In the genomic region with DNA sequence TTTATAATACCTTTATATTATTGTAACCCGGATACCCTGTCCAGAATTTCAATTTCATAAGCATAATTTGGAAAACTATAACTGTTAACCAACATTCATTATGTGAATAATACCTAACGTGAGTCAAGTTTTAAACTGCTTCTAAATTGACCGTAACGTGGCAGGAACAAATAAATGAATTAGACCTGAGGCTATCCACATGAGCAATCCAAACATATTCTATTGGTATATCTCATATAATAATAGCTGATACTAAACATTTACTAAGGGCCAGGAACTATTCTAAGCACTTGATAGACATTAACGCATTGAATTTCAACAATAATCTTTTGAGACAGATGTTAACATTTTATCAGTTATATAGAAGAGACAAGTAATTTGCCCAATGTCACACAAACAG, we compare ENCODE assay signal across 17 cellular contexts.
DNase-seq lines count a peak whose midpoint lies in the region; ATAC-seq and TF ChIP-seq lines count a peak whose summit lies in the region.
"Had no signal": no experiment of that assay in that cellular context is flagged by ENCODE, and none has a peak within 500 bp of the region (broad histone marks: within the 10 kb centered on the region; RNA-seq: fewer than 3 reads in every experiment).

No MANE protein-coding gene starts in this region.

- H3K27me3 ChIP-seq in ascending aorta, result no peaks in the 10 kb centered on the region
- H3K27me3 ChIP-seq: BLaER1 treated with 17β-estradiol and CSF1 and Interleukin-3, amounts not matched to agents 10 nM and 100 nM had no signal

- no peak for TF ChIP-seq CTCF in ascending aorta (IDR thresholded peaks at IDR 0.05)

- no peaks in the 10 kb centered on the region for H3K9me3 ChIP-seq in ascending aorta
- H3K9me3 ChIP-seq: A549, Caco-2 had no signal

- H3K4me1 ChIP-seq in ascending aorta, result no peaks in the 10 kb centered on the region
- H3K4me1 ChIP-seq: A549; BLaER1 treated with 17β-estradiol and CSF1 and Interleukin-3, amounts not matched to agents 10 nM and 100 nM; Caco-2 had no signal

- H3K27ac ChIP-seq in ascending aorta, result no peak overlapping the region
- H3K27ac ChIP-seq: 22Rv1; A549; BLaER1 treated with 17β-estradiol and CSF1 and Interleukin-3, amounts not matched to agents 10 nM and 100 nM; C4-2B had no signal

- DNase-seq in NCI-H1417 (lab: John Stamatoyannopoulos, UW) (peak in 2 of 3 experiments; percentile 5 to 62), NCI-H1417 treated with DMSO at 0.1 percent for 48 hours (lab: John Stamatoyannopoulos, UW) (no peak), NCI-H2081 (lab: John Stamatoyannopoulos, UW) (peak; percentile 8 to 64), NCI-H69 (lab: John Stamatoyannopoulos, UW) (peak; percentile 94), ascending aorta (ENCODE audit: low spot score in 2 of 2) (no peak)
- DNase-seq: AML-193; Caco-2; Calu3; CD4-positive, alpha-beta T cell; CD8-positive, alpha-beta T cell; DMS79 treated with DMSO at 0.1 percent for 48 hours; GF-D8 had no signal

- H3K36me3 ChIP-seq in ascending aorta, result no peaks in the 10 kb centered on the region
- H3K36me3 ChIP-seq: BLaER1 treated with 17β-estradiol and CSF1 and Interleukin-3, amounts not matched to agents 10 nM and 100 nM had no signal

- intact Hi-C loops in ascending aorta (cut with DNase I), result no loop called here

- ATAC-seq in GM21786 (IDR thresholded peaks at IDR 0.05; ENCODE audit: unreplicated experiment), result no peak
- ATAC-seq: A549; CD8-positive, alpha-beta T cell had no signal

- no peak overlapping the region for H3K4me3 ChIP-seq in ascending aorta
- H3K4me3 ChIP-seq: A549; BLaER1 treated with 17β-estradiol and CSF1 and Interleukin-3, amounts not matched to agents 10 nM and 100 nM had no signal

Comparison
In these comparisons a context has a peak if more than half of its experiments do, and no peak if none do; other contexts are left out.
1. DNase-seq: peak in NCI-H1417 (2 of 3), NCI-H2081 (2 of 2) and NCI-H69 (single experiment); none in NCI-H1417 treated with DMSO at 0.1 percent for 48 hours (single experiment) and ascending aorta (0 of 2).